In genomic region chr3:98584563-98584962, GRCh38 we compare ENCODE assay signal across 21 cellular contexts. TPM values are rescaled to one million over a fixed set of nuclear protein-coding genes. Genes with fewer than 3 reads are reported as not detected.
A peak's percentile ranks its signal among the peaks of the same experiment; 100 is the strongest.
DNase-seq lines count a peak whose midpoint lies in the region; ATAC-seq lines count a peak whose summit lies in the region.
"Had no signal": no experiment of that assay in that cellular context is flagged by ENCODE, and none has a peak within 500 bp of the region (broad histone marks: within the 10 kb centered on the region; RNA-seq: fewer than 3 reads in every experiment).

No MANE protein-coding gene starts in this region.

- H3K4me3 ChIP-seq in mesodermal cell (ENCODE audit: extremely low read depth, insufficient read depth, low read length, poor library complexity, severe bottlenecking) = no peak overlapping the region
- H3K4me3 ChIP-seq: GM23338, PC-9, SJSA1 had no signal

- no peaks in the 10 kb centered on the region for H3K27me3 Mint-ChIP-seq in activated CD8-positive, alpha-beta memory T cell treated with anti-CD3 and anti-CD28 coated beads, Interleukin-2, amount 10 ng/mL, durations not matched to agents 7 days and 5 days

- DNase-seq in activated CD8-positive, alpha-beta memory T cell treated with anti-CD3 and anti-CD28 coated beads, Interleukin-2, amount 10 ng/mL, durations not matched to agents 7 days and 5 days = no peak
- DNase-seq in activated CD8-positive, alpha-beta memory T cell treated with anti-CD3 and anti-CD28 coated beads, Interleukin-2, amount 50 U/mL, for 4 hours = no peak
- DNase-seq in caudate nucleus (lab: John Stamatoyannopoulos, UW) (no peak), NCI-H1436 (lab: John Stamatoyannopoulos, UW) (no peak)
- DNase-seq: CD8-positive, alpha-beta T cell; DMS79 treated with DMSO at 0.1 percent for 48 hours; NCI-H1417; NCI-H2029 treated with DMSO at 0.1 percent for 48 hours; NCI-H2171 treated with DMSO at 0.1 percent for 48 hours; NCI-H510A; NCI-H82; PC-9 had no signal

- H3K36me3 ChIP-seq in mesodermal cell (ENCODE audit: control insufficient read depth, insufficient read depth, low read length) = peaks cover 75% of the 10 kb centered on the region

- H3K9me3 ChIP-seq in mesodermal cell (ENCODE audit: control insufficient read depth, low read length) = no peaks in the 10 kb centered on the region
- H3K9me3 ChIP-seq: SJSA1 had no signal

- peak overlapping the region; percentile 47 for H3K27ac Mint-ChIP-seq in activated CD8-positive, alpha-beta memory T cell treated with anti-CD3 and anti-CD28 coated beads, Interleukin-2, amount 10 ng/mL, durations not matched to agents 7 days and 5 days

- no peak for ATAC-seq in activated CD8-positive, alpha-beta memory T cell treated with anti-CD3 and anti-CD28 coated beads, Interleukin-2, amount 10 ng/mL, durations not matched to agents 7 days and 5 days
- no peak for ATAC-seq in GM21619 (IDR thresholded peaks at IDR 0.05; ENCODE audit: unreplicated experiment)
- ATAC-seq in GM18868 (IDR thresholded peaks at IDR 0.05; ENCODE audit: unreplicated experiment) = no peak
- ATAC-seq in GM21515 (IDR thresholded peaks at IDR 0.05; ENCODE audit: unreplicated experiment) = no peak
- ATAC-seq: CD8-positive, alpha-beta T cell; GM23338 had no signal

- peaks cover 86% of the 10 kb centered on the region for H3K36me3 Mint-ChIP-seq in activated CD8-positive, alpha-beta memory T cell treated with anti-CD3 and anti-CD28 coated beads, Interleukin-2, amount 10 ng/mL, durations not matched to agents 7 days and 5 days

- H3K4me1 Mint-ChIP-seq in activated CD8-positive, alpha-beta memory T cell treated with anti-CD3 and anti-CD28 coated beads, Interleukin-2, amount 10 ng/mL, durations not matched to agents 7 days and 5 days = peaks cover 62% of the 10 kb centered on the region

- H3K4me1 ChIP-seq in mesodermal cell (ENCODE audit: control insufficient read depth, insufficient read depth, low read length, poor library complexity, severe bottlenecking) = peaks cover 13% of the 10 kb centered on the region

- no peaks in the 10 kb centered on the region for H3K9me3 Mint-ChIP-seq in activated CD8-positive, alpha-beta memory T cell treated with anti-CD3 and anti-CD28 coated beads, Interleukin-2, amount 10 ng/mL, durations not matched to agents 7 days and 5 days (ENCODE audit: low read depth)
- H3K9me3 Mint-ChIP-seq: CD8-positive, alpha-beta T cell; GM23338 had no signal

- H3K27ac ChIP-seq in caudate nucleus (ENCODE audit: low read depth, low read length) = peak overlapping the region; percentile 89
- peak overlapping the region; percentile 33 for H3K27ac ChIP-seq in mesodermal cell (ENCODE audit: low read depth, low read length, severe bottlenecking)
- H3K27ac ChIP-seq: HL-60, PC-9, SJSA1 had no signal

- no peak overlapping the region for H3K4me3 Mint-ChIP-seq in activated CD8-positive, alpha-beta memory T cell treated with anti-CD3 and anti-CD28 coated beads, Interleukin-2, amount 10 ng/mL, durations not matched to agents 7 days and 5 days
- H3K4me3 Mint-ChIP-seq: CD8-positive, alpha-beta T cell; GM23338 had no signal

- WGBS in mesodermal cell (ENCODE audit: insufficient coverage in 2 of 2), 2 experiments = 80 to 100% methylated on average over 1 of the region's 2 CpGs

- CTCF ChIA-PET in activated CD8-positive, alpha-beta memory T cell treated with anti-CD3 and anti-CD28 coated beads, Interleukin-2, amount 10 ng/mL, durations not matched to agents 7 days and 5 days (lab: Charles Lee) = interaction anchor here (1.1 to 1.2 kb wide), 2 partner anchors 13 to 62 kb away, joined by 3 to 4 read pairs; partner anchors contain the start of gene CLDND1

RNA-seq across cellular contexts. Expression of gene CPOX, which starts 8.8 kb away (rescaled TPM):
- total RNA-seq in activated CD8-positive, alpha-beta memory T cell treated with anti-CD3 and anti-CD28 coated beads, Interleukin-2, amount 10 ng/mL, durations not matched to agents 7 days and 5 days = 10 to 100 TPM; 71.6 to 88.5 TPM
- polyA plus RNA-seq in mesodermal cell (2013, experiment 1 of 2) = 34.6 TPM
- polyA plus RNA-seq in mesodermal cell (2013, experiment 2 of 2) = 34.7 TPM

RNA-seq across cellular contexts. Expression of gene GPR15, which starts 52.8 kb away (rescaled TPM):
- 100 to 1,000 TPM; 107 to 182 TPM for total RNA-seq in activated CD8-positive, alpha-beta memory T cell treated with anti-CD3 and anti-CD28 coated beads, Interleukin-2, amount 10 ng/mL, durations not matched to agents 7 days and 5 days
- not detected for polyA plus RNA-seq in mesodermal cell (2013, experiment 1 of 2)
- polyA plus RNA-seq in mesodermal cell (2013, experiment 2 of 2) = not detected
- total RNA-seq: G401, GM23338, PC-9, SJSA1 had no signal
- polyA plus RNA-seq: BJ, GM23338 had no signal
